Comparison of ENCODE assay signal across 19 cellular contexts in genomic region chr5:64147379-64147778, GRCh38. TPM values are rescaled to one million over a fixed set of nuclear protein-coding genes. Genes with fewer than 3 reads are reported as not detected.
DNase-seq lines count a peak whose midpoint lies in the region; ATAC-seq, FAIRE-seq and TF ChIP-seq lines count a peak whose summit lies in the region.
"Had no signal": no experiment of that assay in that cellular context is flagged by ENCODE, and none has a peak within 500 bp of the region (broad histone marks: within the 10 kb centered on the region; RNA-seq: fewer than 3 reads in every experiment).

No MANE protein-coding gene starts in this region.

- no peak overlapping the region for H3K18ac ChIP-seq in H1 (ENCODE audit: extremely low read depth, low read length)

- 0 out of 2 replicates have a peak overlapping the region, but pooled peaks have one; percentile 36 for H2BK20ac ChIP-seq in H1 (ENCODE audit: low read length)

- no peak for TF ChIP-seq RAD21 in H1 (IDR thresholded peaks at IDR 0.05 in 1 of 2, conservative IDR thresholded peaks at IDR 0.05 in 1 of 2; ENCODE audit: low read depth in 2 of 2, low read length in 2 of 2)

- H3K4me3 Mint-ChIP-seq in neural progenitor cell: no peak overlapping the region
- H3K4me3 Mint-ChIP-seq: CD4-positive, alpha-beta T cell had no signal

- BruUV-seq in PC-3 (replicated peaks; lab: Mats Ljungman, UMichigan): no TSS peak

- no peak overlapping the region for H4K8ac ChIP-seq in H1 (ENCODE audit: extremely low read depth, insufficient read depth, low read length)

- H3K9me2 ChIP-seq in PC-3 (replicated peaks; ENCODE audit: low read length): no peaks in the 10 kb centered on the region

- H2AK5ac ChIP-seq in H1 (ENCODE audit: low read depth, low read length): no peak overlapping the region; the same call in 1 of the 2 replicates

- H3K36me3 ChIP-seq in H1 (ENCODE audit: control insufficient read depth in 2 of 4, insufficient read depth in 4 of 4, low read length in 3 of 4): no peaks in the 10 kb centered on the region
- no peaks in the 10 kb centered on the region for H3K36me3 ChIP-seq in left lung
- H3K36me3 ChIP-seq in neural progenitor cell: no peaks in the 10 kb centered on the region
- no peaks in the 10 kb centered on the region for H3K36me3 ChIP-seq in PC-3 (ENCODE audit: low read depth, low read length)
- H3K36me3 ChIP-seq: BLaER1 treated with 17β-estradiol and CSF1 and Interleukin-3, amounts not matched to agents 10 nM and 100 nM; SJCRH30 had no signal

- H4K20me1 ChIP-seq in H1 (replicated peaks in 1 of 2; ENCODE audit: control insufficient read depth in 1 of 2, insufficient read depth in 2 of 2, low read length in 2 of 2) (no peaks in the 10 kb centered on the region), neural progenitor cell (ENCODE audit: low read depth) (no peaks in the 10 kb centered on the region), PC-3 (ENCODE audit: low read length) (no peaks in the 10 kb centered on the region)
- H4K20me1 ChIP-seq: BLaER1 treated with 17β-estradiol and CSF1 and Interleukin-3, amounts not matched to agents 10 nM and 100 nM had no signal

- no peak for TF ChIP-seq POLR2A in H1 (IDR thresholded peaks at IDR 0.05; ENCODE audit: control extremely low read depth in 1 of 2, low read depth in 2 of 2, low read length in 2 of 2)

- H3K9ac ChIP-seq in H1 (replicated peaks in 1 of 4; ENCODE audit: extremely low read depth in 1 of 4, low read depth in 3 of 4, low read length in 3 of 4) (no peak overlapping the region), neural progenitor cell (no peak overlapping the region), PC-3 (ENCODE audit: low read length) (no peak overlapping the region)
- H3K9ac ChIP-seq: BLaER1 treated with 17β-estradiol and CSF1 and Interleukin-3, amounts not matched to agents 10 nM and 100 nM had no signal

- no peak overlapping the region for H2BK120ac ChIP-seq in H1 (replicated peaks; ENCODE audit: low read depth, low read length)

- no peak overlapping the region for H3K27ac Mint-ChIP-seq in neural progenitor cell
- H3K27ac Mint-ChIP-seq: CD4-positive, alpha-beta T cell had no signal

- no peaks in the 10 kb centered on the region; a peak in 1 of 7 replicates for H3K4me1 ChIP-seq in H1 (replicated peaks in 1 of 4; ENCODE audit: control insufficient read depth in 3 of 4, insufficient read depth in 4 of 4, low read length in 3 of 4)
- H3K4me1 ChIP-seq in left lung: no peaks in the 10 kb centered on the region
- no peaks in the 10 kb centered on the region for H3K4me1 ChIP-seq in neural progenitor cell
- peaks cover 18% of the 10 kb centered on the region for H3K4me1 ChIP-seq in PC-3 (ENCODE audit: insufficient read depth, low read length)
- H3K4me1 ChIP-seq: SJCRH30 had no signal

- FAIRE-seq in H1 (lab: Jason Lieb, UNC) (no peak), urothelium cell line (lab: Jason Lieb, UNC) (peak; percentile 67)
- FAIRE-seq: A204.1, H54 had no signal

- ATAC-seq in left lung: peak; percentile 71
- ATAC-seq in PC-3: no peak

- H3K9me3 ChIP-seq in H1 (ENCODE audit: insufficient read depth in 2 of 2, low read depth in 1 of 2, low read length in 1 of 2) (peaks cover 0 to 8% of the 10 kb centered on the region in 2 experiments; a peak in 1 of 4 replicates), left lung (no peaks in the 10 kb centered on the region), neural progenitor cell (ENCODE audit: low read depth) (no peaks in the 10 kb centered on the region), PC-3 (ENCODE audit: low read length) (no peaks in the 10 kb centered on the region)
- H3K9me3 ChIP-seq: SJCRH30 had no signal

- DNase-seq in H1 (ENCODE audit: low read depth in 1 of 2, low spot score in 2 of 2) (no peak), left lung (no peak), neural progenitor cell (ENCODE audit: low spot score) (no peak), urothelium cell line (ENCODE audit: low spot score) (no peak), PC-3 (no peak), Ammon's horn (ENCODE audit: low spot score) (no peak), GM19240 (ENCODE audit: insufficient read length, low spot score) (no peak)
- DNase-seq: CD4-positive, alpha-beta T cell; MV-4-11; NCI-H1436 treated with DMSO at 0.1 percent for 48 hours; NCI-H187 treated with DMSO at 0.1 percent for 48 hours; NK-92 treated with Interleukin-12 subunit alpha and Interleukin-12 subunit beta, amount 100 ng/mL, for 24 hours had no signal

- no peak overlapping the region for H2BK5ac ChIP-seq in H1 (ENCODE audit: low read depth, low read length)

- no peak overlapping the region for H3K4ac ChIP-seq in H1 (replicated peaks; ENCODE audit: insufficient read length, low read depth, low read length)

- no peaks in the 10 kb centered on the region for H3K36me3 Mint-ChIP-seq in neural progenitor cell

- TF ChIP-seq EP300 in H1 (IDR thresholded peaks at IDR 0.05; ENCODE audit: borderline replicate concordance in 1 of 2, low read depth in 2 of 2, low read length in 2 of 2): no peak

- H4K91ac ChIP-seq in H1 (replicated peaks; ENCODE audit: insufficient read length, low read length): no peak overlapping the region

- H2AFZ ChIP-seq in H1 (ENCODE audit: low read length) (peak overlapping the region; percentile 82; the same call in 1 of the 2 replicates), neural progenitor cell (replicated peaks) (peak overlapping the region; percentile 73), PC-3 (ENCODE audit: low read length) (no peak overlapping the region)
- H2AFZ ChIP-seq: PC-9 had no signal

- H3K79me1 ChIP-seq in H1 (ENCODE audit: low read depth, low read length): no peaks in the 10 kb centered on the region

- no peak overlapping the region for H2BK12ac ChIP-seq in H1 (ENCODE audit: low read depth, low read length)

- POLR2A ChIA-PET in H1 (lab: Charles Lee; ENCODE audit: partially characterized antibody) (no interaction called here), PC-3 (lab: Charles Lee; ENCODE audit: unreplicated experiment) (no interaction called here)

- no peaks in the 10 kb centered on the region for H3K23me2 ChIP-seq in H1 (ENCODE audit: low read depth, low read length)

- H3K79me2 ChIP-seq in H1 (ENCODE audit: control insufficient read depth in 1 of 2, insufficient read depth in 2 of 2, low read length in 2 of 2) (no peaks in the 10 kb centered on the region), neural progenitor cell (ENCODE audit: low read depth) (no peaks in the 10 kb centered on the region), PC-3 (ENCODE audit: low read length) (no peaks in the 10 kb centered on the region)

- H3K27ac ChIP-seq in H1 (ENCODE audit: low read depth, low read length) (no peak overlapping the region), left lung (no peak overlapping the region), neural progenitor cell (no peak overlapping the region), PC-3 (ENCODE audit: low read length) (no peak overlapping the region)
- H3K27ac ChIP-seq: BLaER1 treated with 17β-estradiol and CSF1 and Interleukin-3, amounts not matched to agents 10 nM and 100 nM; HL-60; PC-9; SJCRH30 had no signal

- H3K4me2 ChIP-seq in H1 (ENCODE audit: insufficient read depth in 1 of 2, low read depth in 2 of 2, low read length in 2 of 2) (no peak overlapping the region), neural progenitor cell (no peak overlapping the region), PC-3 (ENCODE audit: low read length) (no peak overlapping the region)
- H3K4me2 ChIP-seq: BLaER1 treated with 17β-estradiol and CSF1 and Interleukin-3, amounts not matched to agents 10 nM and 100 nM; PC-9 had no signal

- no peak overlapping the region for H4K5ac ChIP-seq in H1 (ENCODE audit: insufficient read length, low read depth, low read length)

- H3K9me3 Mint-ChIP-seq in neural progenitor cell: peaks cover 2% of the 10 kb centered on the region
- H3K9me3 Mint-ChIP-seq: CD4-positive, alpha-beta T cell had no signal

- no peaks in the 10 kb centered on the region for H3K27me3 ChIP-seq in H1 (replicated peaks in 1 of 4; ENCODE audit: control insufficient read depth in 3 of 4, extremely low read depth in 1 of 4, insufficient read depth in 3 of 4, low read length in 3 of 4)
- H3K27me3 ChIP-seq in left lung: no peaks in the 10 kb centered on the region
- no peaks in the 10 kb centered on the region for H3K27me3 ChIP-seq in neural progenitor cell
- no peaks in the 10 kb centered on the region for H3K27me3 ChIP-seq in PC-3 (ENCODE audit: low read length)
- H3K27me3 ChIP-seq: BLaER1 treated with 17β-estradiol and CSF1 and Interleukin-3, amounts not matched to agents 10 nM and 100 nM; SJCRH30 had no signal

- no peaks in the 10 kb centered on the region for H3F3A ChIP-seq in neural progenitor cell (ENCODE audit: low read depth)
- no peaks in the 10 kb centered on the region for H3F3A ChIP-seq in PC-3 (ENCODE audit: low read length, unreplicated experiment)

- CTCF ChIA-PET in H1 (lab: Charles Lee; ENCODE audit: partially characterized antibody): interaction anchor here (0.8 to 5.8 kb wide), 26 partner anchors 8 to 464 kb away, joined by 3 to 61 read pairs (median 6); partner anchors contain the start of gene RNF180
- CTCF ChIA-PET in PC-3 (lab: Charles Lee): interaction anchor here (0.6 to 1.6 kb wide), 4 partner anchors 11 to 597 kb away, joined by 3 to 18 read pairs (median 5); no protein-coding TSS in a partner anchor

- no peak overlapping the region for H3K56ac ChIP-seq in H1 (replicated peaks; ENCODE audit: insufficient read length, low read depth, low read length)

- H3K14ac ChIP-seq in H1 (ENCODE audit: insufficient read length): no peak overlapping the region

- H3K4me1 Mint-ChIP-seq in neural progenitor cell: no peaks in the 10 kb centered on the region

- H3K27me3 Mint-ChIP-seq in neural progenitor cell (ENCODE audit: insufficient read depth, low read depth): peaks cover 2% of the 10 kb centered on the region
- H3K27me3 Mint-ChIP-seq: CD4-positive, alpha-beta T cell had no signal

- H3K4me3 ChIP-seq in H1 (ENCODE audit: extremely low read depth in 1 of 4, insufficient read depth in 2 of 4, low read depth in 3 of 4, low read length in 4 of 4) (no peak overlapping the region), left lung (no peak overlapping the region), neural progenitor cell (no peak overlapping the region), PC-3 (ENCODE audit: low read length) (no peak overlapping the region)
- H3K4me3 ChIP-seq: BLaER1 treated with 17β-estradiol and CSF1 and Interleukin-3, amounts not matched to agents 10 nM and 100 nM; PC-9; SJCRH30 had no signal

- no peak overlapping the region for H2BK15ac ChIP-seq in H1 (ENCODE audit: low read length)

- TF ChIP-seq CTCF in H1 (IDR thresholded peaks at IDR 0.05; ENCODE audit: control extremely low read depth in 1 of 3, insufficient read depth in 1 of 3, low read depth in 1 of 3, low read length in 3 of 3) (no peak), left lung (IDR thresholded peaks at IDR 0.05) (no peak), neural progenitor cell (IDR thresholded peaks at IDR 0.05) (no peak), PC-3 (conservative IDR thresholded peaks at IDR 0.05; ENCODE audit: low read depth, low read length) (no peak)

- no peak overlapping the region for H3K23ac ChIP-seq in H1 (ENCODE audit: insufficient read length)

- intact Hi-C loops in left lung (cut with DNase I): loop anchor here in 1 of 2 donors (10.0 kb wide), 1 partner anchor 457 kb away; no protein-coding TSS in a partner anchor
- intact Hi-C loops in PC-3 (cut with micrococcal nuclease): loop anchor here (5.0 kb wide), 1 partner anchor 465 kb away; no protein-coding TSS in a partner anchor

- WGBS in H1 (ENCODE audit: extremely low coverage in 1 of 2, insufficient coverage in 1 of 2, insufficient read length in 1 of 2, insufficient replicate concordance in 2 of 2, low coverage in 1 of 2, low lambda C conversion rate in 2 of 2, missing lambda C conversion rate in 1 of 2), 2 experiments: 97% methylated on average over 2 of the region's 2 CpGs; no CpG with 5 or more reads in 1 of the 2 experiments

RNA-seq across cellular contexts. Expression of gene RNF180, which starts 18.3 kb away (rescaled TPM):
- total RNA-seq in H1 (2021; fragmentation: NEBNext Ultra II Directional; extraction: Animal tissue kit (Norgen Biotek cat#: 25700)): 2.3 and 2.4 TPM in 2 replicates
- 0.38 and 0.39 TPM in 2 replicates for polyA plus RNA-seq in H1 (2011; rRNA removed)
- polyA plus RNA-seq in H1 (2011; cell fraction: cytosol; rRNA removed): 0.45 TPM
- polyA plus RNA-seq in H1 (2011; cell fraction: nucleus; rRNA removed): 0.66 TPM
- polyA plus RNA-seq in H1 (2012, experiment 1 of 2): 0.61 to 0.94 TPM (median 0.76 TPM) in 4 replicates
- not detected for polyA plus RNA-seq in H1 (2012, experiment 2 of 2)
- polyA plus RNA-seq in H1 (2013, experiment 1 of 2): 1.5 TPM
- polyA plus RNA-seq in H1 (2013, experiment 2 of 2): 1.7 TPM
- polyA minus RNA-seq in H1 (2011; rRNA and poly(A)+ RNA removed): 3.3 and 3.4 TPM in 2 replicates
- polyA minus RNA-seq in H1 (2011; cell fraction: cytosol; rRNA and poly(A)+ RNA removed): 0.73 TPM
- 7.5 TPM for polyA minus RNA-seq in H1 (2011; cell fraction: nucleus; rRNA and poly(A)+ RNA removed)
- total RNA-seq in left lung (10 to 100 TPM; 12.4 to 14.6 TPM), neural progenitor cell (ENCODE audit: low replicate concordance) (5.5 and 7.0 TPM in 2 replicates), PC-3 (2014; rRNA removed) (5.1 and 5.4 TPM in 2 replicates)
- total RNA-seq: CD4-positive, alpha-beta T cell; G401; PC-9 had no signal
